In genomic region chr7:17370901-17371550, GRCh38 we compare ENCODE assay signal across 14 cellular contexts.
DNase-seq lines count a peak whose midpoint lies in the region; FAIRE-seq and TF ChIP-seq lines count a peak whose summit lies in the region.
"Had no signal": no experiment of that assay in that cellular context is flagged by ENCODE, and none has a peak within 500 bp of the region (broad histone marks: within the 10 kb centered on the region; RNA-seq: fewer than 3 reads in every experiment).

No MANE protein-coding gene starts in this region.

- H3K9me3 Mint-ChIP-seq in MCF 10A (ENCODE audit: unreplicated experiment): no peaks in the 10 kb centered on the region
- H3K9me3 Mint-ChIP-seq: activated naive CD4-positive, alpha-beta T cell treated with anti-CD3 and anti-CD28 coated beads for 36 hours had no signal

- intact Hi-C loops in MCF 10A (cut with micrococcal nuclease) (loop anchor here (2.0 to 10.0 kb wide), 4 partner anchors 38 to 386 kb away; no protein-coding TSS in a partner anchor), kidney (cut with DNase I) (no loop called here)

- no TSS peak for BruUV-seq in MCF 10A (replicated peaks; lab: Mats Ljungman, UMichigan)

- H3K27ac ChIP-seq in muscle layer of duodenum (ENCODE audit: low read length) (peak overlapping the region; percentile 47), kidney (ENCODE audit: low read depth in 2 of 2, low read length in 2 of 2) (peak overlapping the region in 1 of 2 donors; percentile 1)

- POLR2A ChIA-PET in MCF 10A (lab: Yijun Ruan, JAX): interaction anchor here (0.6 to 4.2 kb wide), 22 partner anchors 10 to 308 kb away, joined by 3 to 37 read pairs (median 6); partner anchors contain the start of gene AHR

- H3K36me3 ChIP-seq in muscle layer of duodenum (ENCODE audit: control insufficient read depth in 1 of 2, insufficient read depth in 2 of 2, low read length in 2 of 2) (no peaks in the 10 kb centered on the region), kidney (ENCODE audit: control insufficient read depth in 1 of 2, insufficient read depth in 2 of 2, low read length in 2 of 2) (no peaks in the 10 kb centered on the region)

- TF ChIP-seq CTCF in MCF 10A (IDR thresholded peaks at IDR 0.05; ENCODE audit: unreplicated experiment) (no peak), kidney (IDR thresholded peaks at IDR 0.05; ENCODE audit: borderline replicate concordance, extremely low read depth, insufficient read depth) (no peak)

- H3K9me3 ChIP-seq in muscle layer of duodenum (ENCODE audit: control insufficient read depth in 1 of 2, low read length in 2 of 2) (no peaks in the 10 kb centered on the region), kidney (ENCODE audit: control insufficient read depth in 1 of 2, low read length in 2 of 2) (no peaks in the 10 kb centered on the region)

- H3K4me1 Mint-ChIP-seq in MCF 10A (ENCODE audit: insufficient read depth, unreplicated experiment): peaks cover 27% of the 10 kb centered on the region
- H3K4me1 Mint-ChIP-seq: B cell had no signal

- CTCF ChIA-PET in MCF 10A (lab: Yijun Ruan, JAX): interaction anchor here (0.6 to 1.3 kb wide), 11 partner anchors 14 to 318 kb away, joined by 3 to 6 read pairs (median 3); no protein-coding TSS in a partner anchor

- H3K27me3 ChIP-seq in muscle layer of duodenum (ENCODE audit: low read depth, low read length): no peaks in the 10 kb centered on the region
- H3K27me3 ChIP-seq: dorsolateral prefrontal cortex had no signal

- H3K4me3 ChIP-seq in muscle layer of duodenum (ENCODE audit: low read depth in 1 of 2, low read length in 2 of 2) (no peak overlapping the region), kidney (ENCODE audit: low read length in 2 of 2) (no peak overlapping the region)
- H3K4me3 ChIP-seq: dorsolateral prefrontal cortex had no signal

- H3K27ac Mint-ChIP-seq in MCF 10A (ENCODE audit: low read depth, unreplicated experiment): peak overlapping the region; percentile 89
- H3K27ac Mint-ChIP-seq: activated naive CD4-positive, alpha-beta T cell treated with anti-CD3 and anti-CD28 coated beads for 36 hours; B cell had no signal

- H3K4me3 Mint-ChIP-seq in MCF 10A (ENCODE audit: unreplicated experiment): peak overlapping the region; percentile 7
- H3K4me3 Mint-ChIP-seq: activated naive CD4-positive, alpha-beta T cell treated with anti-CD3 and anti-CD28 coated beads for 36 hours; B cell had no signal

- in situ Hi-C loops in ACHN (cut with HindIII; ENCODE audit: low pct_ligation_motif_present, low pct_unique_long_range_greater_than_20kb, low sequenced_read_pairs): no loop called here

- H3K36me3 Mint-ChIP-seq in MCF 10A (ENCODE audit: insufficient read depth, unreplicated experiment): no peaks in the 10 kb centered on the region

- no peaks in the 10 kb centered on the region for H3K27me3 Mint-ChIP-seq in MCF 10A (ENCODE audit: insufficient read depth, unreplicated experiment)
- H3K27me3 Mint-ChIP-seq: B cell had no signal

- DNase-seq in ACHN: peak; percentile 35
- peak; percentile 55 for DNase-seq in M059J (ENCODE audit: low read depth)
- DNase-seq in MCF 10A (ENCODE audit: unreplicated experiment): peak; percentile 45
- DNase-seq in activated CD8-positive, alpha-beta memory T cell treated with anti-CD3 and anti-CD28 coated beads, Interleukin-2, amount 50 U/mL, for 48 hours: no peak
- DNase-seq in kidney: no peak
- DNase-seq in NCI-H748 (lab: John Stamatoyannopoulos, UW; ENCODE audit: unreplicated experiment): no peak
- no peak for DNase-seq in central memory CD4-positive, alpha-beta T cell
- DNase-seq: activated naive CD4-positive, alpha-beta T cell treated with anti-CD3 and anti-CD28 coated beads for 36 hours; dorsolateral prefrontal cortex; GOT3; hippocampal formation; NCI-H524 had no signal

- no peak overlapping the region for H3K9ac ChIP-seq in kidney (ENCODE audit: low read length in 2 of 2)

- H3K4me1 ChIP-seq in muscle layer of duodenum (ENCODE audit: control insufficient read depth in 1 of 2, insufficient read depth in 2 of 2, low read length in 2 of 2): peaks cover 19 to 27% of the 10 kb centered on the region in 2 donors
- H3K4me1 ChIP-seq in kidney (ENCODE audit: control insufficient read depth in 1 of 2, insufficient read depth in 1 of 2, low read depth in 1 of 2, low read length in 2 of 2): no peaks in the 10 kb centered on the region

- no peak for FAIRE-seq in kidney (lab: Jason Lieb, UNC)

Comparison
In these comparisons a context has a peak if more than half of its experiments do, and no peak if none do; other contexts are left out.
1. DNase-seq: peak in ACHN (single experiment), M059J (single experiment) and MCF 10A (single experiment); none in activated CD8-positive, alpha-beta memory T cell treated with anti-CD3 and anti-CD28 coated beads, Interleukin-2, amount 50 U/mL, for 48 hours (single experiment), kidney (single experiment), NCI-H748 (single experiment) and central memory CD4-positive, alpha-beta T cell (single experiment).